In genomic region chr15:67646847-67647246, GRCh38 we compare ENCODE assay signal across 8 cellular contexts.
"Had no signal": no experiment of that assay in that cellular context is flagged by ENCODE, and none has a peak within 500 bp of the region (broad histone marks: within the 10 kb centered on the region; RNA-seq: fewer than 3 reads in every experiment).

No MANE protein-coding gene starts in this region.

- H3K9me3 ChIP-seq: HAP-1 had no signal

- DNase-seq: GM23248, GOT3, H7, KG1 had no signal

- H3K36me3 ChIP-seq: HAP-1 had no signal

- H2AFZ ChIP-seq: GM23248 had no signal

- ATAC-seq: HCT116 had no signal

- H3K27ac Mint-ChIP-seq: IgD-negative memory B cell had no signal

- H3K4me1 ChIP-seq: HAP-1 had no signal

- FAIRE-seq: HTR-8/SVneo had no signal

- H3K4me3 ChIP-seq: GM23248, HAP-1 had no signal

- H3K9ac ChIP-seq: GM23248 had no signal

- H3K27me3 Mint-ChIP-seq: IgD-negative memory B cell had no signal

- H3K27ac ChIP-seq: GM23248 had no signal

- H3K4me3 Mint-ChIP-seq: IgD-negative memory B cell had no signal
